ENCODE assay signal across 1 cellular context in the genomic region with DNA sequence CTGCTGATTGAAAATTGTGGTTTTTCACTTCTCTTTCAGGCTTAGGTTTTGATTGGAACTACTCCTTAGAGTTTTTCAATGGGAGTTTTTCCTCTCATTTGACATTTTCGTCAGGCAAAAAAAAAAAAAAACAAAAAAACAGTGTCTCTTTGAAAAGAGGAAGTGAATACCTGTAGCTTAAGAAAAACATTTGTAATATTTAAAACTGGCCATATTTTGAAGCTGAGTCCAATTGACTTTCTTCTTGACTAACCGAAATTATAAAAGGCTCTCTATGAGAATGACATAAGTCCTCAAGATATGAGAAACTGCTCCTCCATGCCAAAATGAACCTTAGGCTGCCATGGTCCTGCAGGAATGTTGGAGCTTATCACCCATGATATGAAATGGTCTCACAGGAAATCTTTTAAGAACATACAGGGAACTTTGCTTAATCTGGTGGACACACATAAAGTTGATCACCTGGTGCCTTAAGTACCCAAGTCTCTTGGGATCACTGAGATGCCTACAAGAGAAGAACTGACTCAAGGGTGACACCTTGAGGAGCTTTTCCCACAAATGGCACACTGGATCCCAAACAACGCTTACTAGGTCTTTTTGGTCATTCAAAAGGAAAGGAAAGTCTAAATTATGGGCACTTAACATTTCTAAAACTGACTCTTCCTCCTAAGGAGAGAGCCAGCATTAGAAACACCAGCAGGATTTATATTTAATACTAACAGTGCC.
TF ChIP-seq lines count a peak whose summit lies in the region.

No MANE protein-coding gene starts in this region.

TF ChIP-seq in GM23338, 12 proteins besides CTCF, POLR2A, EP300 and RAD21 (continued from another document):
- TF ChIP-seq, protein P1, sequence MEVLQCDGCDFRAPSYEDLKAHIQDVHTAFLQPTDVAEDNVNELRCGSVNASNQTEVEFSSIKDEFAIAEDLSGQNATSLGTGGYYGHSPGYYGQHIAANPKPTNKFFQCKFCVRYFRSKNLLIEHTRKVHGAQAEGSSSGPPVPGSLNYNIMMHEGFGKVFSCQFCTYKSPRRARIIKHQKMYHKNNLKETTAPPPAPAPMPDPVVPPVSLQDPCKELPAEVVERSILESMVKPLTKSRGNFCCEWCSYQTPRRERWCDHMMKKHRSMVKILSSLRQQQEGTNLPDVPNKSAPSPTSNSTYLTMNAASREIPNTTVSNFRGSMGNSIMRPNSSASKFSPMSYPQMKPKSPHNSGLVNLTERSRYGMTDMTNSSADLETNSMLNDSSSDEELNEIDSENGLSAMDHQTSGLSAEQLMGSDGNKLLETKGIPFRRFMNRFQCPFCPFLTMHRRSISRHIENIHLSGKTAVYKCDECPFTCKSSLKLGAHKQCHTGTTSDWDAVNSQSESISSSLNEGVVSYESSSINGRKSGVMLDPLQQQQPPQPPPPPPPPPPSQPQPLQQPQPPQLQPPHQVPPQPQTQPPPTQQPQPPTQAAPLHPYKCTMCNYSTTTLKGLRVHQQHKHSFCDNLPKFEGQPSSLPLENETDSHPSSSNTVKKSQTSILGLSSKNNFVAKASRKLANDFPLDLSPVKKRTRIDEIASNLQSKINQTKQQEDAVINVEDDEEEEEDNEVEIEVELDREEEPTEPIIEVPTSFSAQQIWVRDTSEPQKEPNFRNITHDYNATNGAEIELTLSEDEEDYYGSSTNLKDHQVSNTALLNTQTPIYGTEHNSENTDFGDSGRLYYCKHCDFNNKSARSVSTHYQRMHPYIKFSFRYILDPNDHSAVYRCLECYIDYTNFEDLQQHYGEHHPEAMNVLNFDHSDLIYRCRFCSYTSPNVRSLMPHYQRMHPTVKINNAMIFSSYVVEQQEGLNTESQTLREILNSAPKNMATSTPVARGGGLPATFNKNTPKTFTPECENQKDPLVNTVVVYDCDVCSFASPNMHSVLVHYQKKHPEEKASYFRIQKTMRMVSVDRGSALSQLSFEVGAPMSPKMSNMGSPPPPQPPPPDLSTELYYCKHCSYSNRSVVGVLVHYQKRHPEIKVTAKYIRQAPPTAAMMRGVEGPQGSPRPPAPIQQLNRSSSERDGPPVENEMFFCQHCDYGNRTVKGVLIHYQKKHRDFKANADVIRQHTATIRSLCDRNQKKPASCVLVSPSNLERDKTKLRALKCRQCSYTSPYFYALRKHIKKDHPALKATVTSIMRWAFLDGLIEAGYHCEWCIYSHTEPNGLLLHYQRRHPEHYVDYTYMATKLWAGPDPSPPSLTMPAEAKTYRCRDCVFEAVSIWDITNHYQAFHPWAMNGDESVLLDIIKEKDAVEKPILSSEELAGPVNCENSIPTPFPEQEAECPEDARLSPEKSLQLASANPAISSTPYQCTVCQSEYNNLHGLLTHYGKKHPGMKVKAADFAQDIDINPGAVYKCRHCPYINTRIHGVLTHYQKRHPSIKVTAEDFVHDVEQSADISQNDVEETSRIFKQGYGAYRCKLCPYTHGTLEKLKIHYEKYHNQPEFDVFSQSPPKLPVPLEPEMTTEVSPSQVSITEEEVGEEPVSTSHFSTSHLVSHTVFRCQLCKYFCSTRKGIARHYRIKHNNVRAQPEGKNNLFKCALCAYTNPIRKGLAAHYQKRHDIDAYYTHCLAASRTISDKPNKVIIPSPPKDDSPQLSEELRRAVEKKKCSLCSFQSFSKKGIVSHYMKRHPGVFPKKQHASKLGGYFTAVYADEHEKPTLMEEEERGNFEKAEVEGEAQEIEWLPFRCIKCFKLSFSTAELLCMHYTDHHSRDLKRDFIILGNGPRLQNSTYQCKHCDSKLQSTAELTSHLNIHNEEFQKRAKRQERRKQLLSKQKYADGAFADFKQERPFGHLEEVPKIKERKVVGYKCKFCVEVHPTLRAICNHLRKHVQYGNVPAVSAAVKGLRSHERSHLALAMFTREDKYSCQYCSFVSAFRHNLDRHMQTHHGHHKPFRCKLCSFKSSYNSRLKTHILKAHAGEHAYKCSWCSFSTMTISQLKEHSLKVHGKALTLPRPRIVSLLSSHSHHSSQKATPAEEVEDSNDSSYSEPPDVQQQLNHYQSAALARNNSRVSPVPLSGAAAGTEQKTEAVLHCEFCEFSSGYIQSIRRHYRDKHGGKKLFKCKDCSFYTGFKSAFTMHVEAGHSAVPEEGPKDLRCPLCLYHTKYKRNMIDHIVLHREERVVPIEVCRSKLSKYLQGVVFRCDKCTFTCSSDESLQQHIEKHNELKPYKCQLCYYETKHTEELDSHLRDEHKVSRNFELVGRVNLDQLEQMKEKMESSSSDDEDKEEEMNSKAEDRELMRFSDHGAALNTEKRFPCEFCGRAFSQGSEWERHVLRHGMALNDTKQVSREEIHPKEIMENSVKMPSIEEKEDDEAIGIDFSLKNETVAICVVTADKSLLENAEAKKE (CRISPR knock-in tag; IDR thresholded peaks at IDR 0.05) = no peak
- TF ChIP-seq ETS1 (IDR thresholded peaks at IDR 0.05) (no peak), POLR2AphosphoS5 (IDR thresholded peaks at IDR 0.05; ENCODE audit: low read depth) (no peak), JUNB (IDR thresholded peaks at IDR 0.05; ENCODE audit: unreplicated experiment) (no peak), NANOG (IDR thresholded peaks at IDR 0.05; ENCODE audit: borderline replicate concordance) (no peak)
